Comparison of ENCODE assay signal across 8 cellular contexts in the genomic region with DNA sequence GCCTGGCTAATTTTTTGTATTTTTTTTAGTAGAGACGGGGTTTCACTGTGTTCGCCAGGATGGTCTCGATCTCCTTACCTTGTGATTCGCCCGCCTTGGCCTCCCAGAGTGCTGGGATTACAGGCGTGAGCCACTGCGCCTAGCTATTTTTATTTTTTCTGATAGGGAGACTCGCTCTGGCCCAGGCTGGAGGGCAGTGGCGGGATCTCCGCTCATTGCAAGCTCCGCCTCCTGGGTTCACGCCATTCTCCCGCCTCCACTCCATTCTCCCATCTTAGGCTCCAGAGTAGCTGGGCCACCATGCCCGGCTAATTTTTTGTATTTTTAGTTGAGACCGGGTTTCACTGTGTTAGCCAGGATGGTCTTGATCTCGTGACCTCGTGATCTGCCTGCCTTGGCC. TPM values are rescaled to one million over a fixed set of nuclear protein-coding genes. Genes with fewer than 3 reads are reported as not detected.
DNase-seq lines count a peak whose midpoint lies in the region; ATAC-seq and TF ChIP-seq lines count a peak whose summit lies in the region.
"Not testable (repeated sequence)": the region's sequence is repeated elsewhere in the genome, so short reads cannot be mapped to it uniquely, and the experiment has no call there.

No MANE protein-coding gene starts in this region.

- H3K9me3 Mint-ChIP-seq in CD4-positive, alpha-beta memory T cell; T-cell; activated CD4-positive, alpha-beta memory T cell treated with anti-CD3 and anti-CD28 coated beads for 36 hours; activated T-helper 2 cell treated with anti-CD3 and anti-CD28 coated beads, Interferon-gamma antibody, Interleukin-2, Interleukin-4, amounts not matched to agents 10 μg/mL and 5 μg/mL and 100 μg/mL, durations not matched to agents 14 hours and 24 hours and 36 hours; MCF 10A (ENCODE audit: unreplicated experiment); memory B cell; nephron progenitor cell; stimulated activated naive CD8-positive, alpha-beta T cell treated with anti-CD3 and anti-CD28 coated beads, Interleukin-15, Interleukin-2, amounts not matched to agents 100 ng/mL and 50 ng/mL, for 24 hours: not testable (repeated sequence)

- not testable (repeated sequence) for H3K27me3 Mint-ChIP-seq in CD4-positive, alpha-beta memory T cell; T-cell; activated CD4-positive, alpha-beta memory T cell treated with anti-CD3 and anti-CD28 coated beads for 36 hours; activated T-helper 2 cell treated with anti-CD3 and anti-CD28 coated beads, Interferon-gamma antibody, Interleukin-2, Interleukin-4, amounts not matched to agents 10 μg/mL and 5 μg/mL and 100 μg/mL, durations not matched to agents 14 hours and 24 hours and 36 hours (ENCODE audit: low read depth); MCF 10A (ENCODE audit: insufficient read depth, unreplicated experiment); memory B cell; nephron progenitor cell (ENCODE audit: low read depth, poor library complexity); stimulated activated naive CD8-positive, alpha-beta T cell treated with anti-CD3 and anti-CD28 coated beads, Interleukin-15, Interleukin-2, amounts not matched to agents 100 ng/mL and 50 ng/mL, for 24 hours

- POLR2A ChIA-PET in CD4-positive, alpha-beta memory T cell (lab: Charles Lee; ENCODE audit: partially characterized antibody) = interaction anchor here (1.0 to 1.5 kb wide), 2 partner anchors 16 to 54 kb away, joined by 3 to 4 read pairs; no protein-coding TSS in a partner anchor
- POLR2A ChIA-PET in T-cell (lab: Charles Lee); activated CD4-positive, alpha-beta memory T cell treated with anti-CD3 and anti-CD28 coated beads for 36 hours (lab: Charles Lee); MCF 10A (lab: Yijun Ruan, JAX): not testable (repeated sequence)

- H3K4me3 ChIP-seq in CD4-positive, alpha-beta memory T cell (ENCODE audit: low read length in 2 of 2) = not testable (repeated sequence)

- H3K27ac Mint-ChIP-seq in CD4-positive, alpha-beta memory T cell = peak overlapping the region in 6 of 7 donors; percentile 29 to 86 (median 64)
- H3K27ac Mint-ChIP-seq in T-cell (peak overlapping the region in 1 of 2 donors; percentile 22), nephron progenitor cell (peak overlapping the region; percentile 79)
- not testable (repeated sequence) for H3K27ac Mint-ChIP-seq in activated CD4-positive, alpha-beta memory T cell treated with anti-CD3 and anti-CD28 coated beads for 36 hours; MCF 10A (ENCODE audit: low read depth, unreplicated experiment); memory B cell; stimulated activated naive CD8-positive, alpha-beta T cell treated with anti-CD3 and anti-CD28 coated beads, Interleukin-15, Interleukin-2, amounts not matched to agents 100 ng/mL and 50 ng/mL, for 24 hours
- peak overlapping the region; percentile 49 for H3K27ac Mint-ChIP-seq in activated T-helper 2 cell treated with anti-CD3 and anti-CD28 coated beads, Interferon-gamma antibody, Interleukin-2, Interleukin-4, amounts not matched to agents 10 μg/mL and 5 μg/mL and 100 μg/mL, durations not matched to agents 14 hours and 24 hours and 36 hours

- peaks cover 12 to 18% of the 10 kb centered on the region in 2 donors for H3K36me3 Mint-ChIP-seq in CD4-positive, alpha-beta memory T cell
- H3K36me3 Mint-ChIP-seq in T-cell; memory B cell; stimulated activated naive CD8-positive, alpha-beta T cell treated with anti-CD3 and anti-CD28 coated beads, Interleukin-15, Interleukin-2, amounts not matched to agents 100 ng/mL and 50 ng/mL, for 24 hours (ENCODE audit: low read depth): not testable (repeated sequence)
- peaks cover 14% of the 10 kb centered on the region for H3K36me3 Mint-ChIP-seq in activated CD4-positive, alpha-beta memory T cell treated with anti-CD3 and anti-CD28 coated beads for 36 hours
- peaks cover 27% of the 10 kb centered on the region for H3K36me3 Mint-ChIP-seq in activated T-helper 2 cell treated with anti-CD3 and anti-CD28 coated beads, Interferon-gamma antibody, Interleukin-2, Interleukin-4, amounts not matched to agents 10 μg/mL and 5 μg/mL and 100 μg/mL, durations not matched to agents 14 hours and 24 hours and 36 hours (ENCODE audit: low read depth)
- H3K36me3 Mint-ChIP-seq in MCF 10A (ENCODE audit: insufficient read depth, unreplicated experiment) = peaks cover 58% of the 10 kb centered on the region
- peaks cover 16% of the 10 kb centered on the region for H3K36me3 Mint-ChIP-seq in nephron progenitor cell (ENCODE audit: low read depth)

- H3K4me1 ChIP-seq in CD4-positive, alpha-beta memory T cell (ENCODE audit: insufficient read depth, low read length) = peaks cover 32% of the 10 kb centered on the region

- intact Hi-C loops in CD4-positive, alpha-beta memory T cell (cut with micrococcal nuclease); activated CD4-positive, alpha-beta memory T cell treated with anti-CD3 and anti-CD28 coated beads for 36 hours (cut with micrococcal nuclease); activated T-helper 2 cell treated with anti-CD3 and anti-CD28 coated beads, Interferon-gamma antibody, Interleukin-2, Interleukin-4, amounts not matched to agents 10 μg/mL and 5 μg/mL and 100 μg/mL, durations not matched to agents 14 hours and 24 hours and 36 hours (cut with micrococcal nuclease); MCF 10A (cut with micrococcal nuclease): not testable (repeated sequence)

- H3K4me3 Mint-ChIP-seq in CD4-positive, alpha-beta memory T cell = peak overlapping the region in 3 of 8 donors; percentile 8 to 43 (median 13)
- H3K4me3 Mint-ChIP-seq in T-cell (peak overlapping the region in 2 of 3 donors; percentile 22 to 34), MCF 10A (ENCODE audit: unreplicated experiment) (peak overlapping the region; percentile 57), memory B cell (peak overlapping the region; percentile 43), nephron progenitor cell (peak overlapping the region; percentile 49)
- peak overlapping the region; percentile 26 for H3K4me3 Mint-ChIP-seq in activated CD4-positive, alpha-beta memory T cell treated with anti-CD3 and anti-CD28 coated beads for 36 hours
- H3K4me3 Mint-ChIP-seq in activated T-helper 2 cell treated with anti-CD3 and anti-CD28 coated beads, Interferon-gamma antibody, Interleukin-2, Interleukin-4, amounts not matched to agents 10 μg/mL and 5 μg/mL and 100 μg/mL, durations not matched to agents 14 hours and 24 hours and 36 hours (ENCODE audit: low read depth) = peak overlapping the region; percentile 60
- H3K4me3 Mint-ChIP-seq in stimulated activated naive CD8-positive, alpha-beta T cell treated with anti-CD3 and anti-CD28 coated beads, Interleukin-15, Interleukin-2, amounts not matched to agents 100 ng/mL and 50 ng/mL, for 24 hours = peak overlapping the region; percentile 13

- not testable (repeated sequence) for ATAC-seq in T-cell (replicated peaks in 1 of 4); memory B cell (ENCODE audit: low read depth)

- H3K4me1 Mint-ChIP-seq in CD4-positive, alpha-beta memory T cell = peaks cover 9 to 35% (median 20%) of the 10 kb centered on the region in 4 donors
- peaks cover 9 to 28% (median 22%) of the 10 kb centered on the region in 3 donors for H3K4me1 Mint-ChIP-seq in T-cell
- H3K4me1 Mint-ChIP-seq in activated CD4-positive, alpha-beta memory T cell treated with anti-CD3 and anti-CD28 coated beads for 36 hours (ENCODE audit: low read depth) = peaks cover 20% of the 10 kb centered on the region
- peaks cover 15% of the 10 kb centered on the region for H3K4me1 Mint-ChIP-seq in activated T-helper 2 cell treated with anti-CD3 and anti-CD28 coated beads, Interferon-gamma antibody, Interleukin-2, Interleukin-4, amounts not matched to agents 10 μg/mL and 5 μg/mL and 100 μg/mL, durations not matched to agents 14 hours and 24 hours and 36 hours (ENCODE audit: low read depth)
- not testable (repeated sequence) for H3K4me1 Mint-ChIP-seq in MCF 10A (ENCODE audit: insufficient read depth, unreplicated experiment); memory B cell; nephron progenitor cell; stimulated activated naive CD8-positive, alpha-beta T cell treated with anti-CD3 and anti-CD28 coated beads, Interleukin-15, Interleukin-2, amounts not matched to agents 100 ng/mL and 50 ng/mL, for 24 hours (ENCODE audit: low read depth)

- not testable (repeated sequence) for TF ChIP-seq CTCF in MCF 10A (IDR thresholded peaks at IDR 0.05; ENCODE audit: unreplicated experiment); nephron progenitor cell (IDR thresholded peaks at IDR 0.05)

- H3K36me3 ChIP-seq in CD4-positive, alpha-beta memory T cell (ENCODE audit: insufficient read depth, low read length) = not testable (repeated sequence)

- not testable (repeated sequence) for BruUV-seq in MCF 10A (replicated peaks; lab: Mats Ljungman, UMichigan)

- H3K27me3 ChIP-seq in CD4-positive, alpha-beta memory T cell (ENCODE audit: insufficient read depth, low read length) = not testable (repeated sequence)

- not testable (repeated sequence) for H3K9me3 ChIP-seq in CD4-positive, alpha-beta memory T cell (ENCODE audit: control insufficient read depth in 1 of 2, low read length in 2 of 2)

- CTCF ChIA-PET in CD4-positive, alpha-beta memory T cell (lab: Charles Lee; ENCODE audit: partially characterized antibody); T-cell (lab: Charles Lee); activated CD4-positive, alpha-beta memory T cell treated with anti-CD3 and anti-CD28 coated beads for 36 hours (lab: Charles Lee); MCF 10A (lab: Yijun Ruan, JAX): not testable (repeated sequence)

- DNase-seq in CD4-positive, alpha-beta memory T cell; T-cell; activated CD4-positive, alpha-beta memory T cell treated with anti-CD3 and anti-CD28 coated beads for 36 hours; activated T-helper 2 cell treated with anti-CD3 and anti-CD28 coated beads, Interferon-gamma antibody, Interleukin-2, Interleukin-4, amounts not matched to agents 10 μg/mL and 5 μg/mL and 100 μg/mL, durations not matched to agents 14 hours and 24 hours and 36 hours (ENCODE audit: low spot score); MCF 10A (ENCODE audit: unreplicated experiment); memory B cell (ENCODE audit: low spot score in 2 of 2); nephron progenitor cell: not testable (repeated sequence)

- not testable (repeated sequence) for H3K27ac ChIP-seq in CD4-positive, alpha-beta memory T cell (ENCODE audit: low read depth, low read length)

RNA-seq across cellular contexts. Expression of a gene that starts 1.9 kb away (rescaled TPM):
- 100 to 1,000 TPM; 148 to 162 TPM for total RNA-seq in CD4-positive, alpha-beta memory T cell
- 10 to 100 TPM in 1 of 2 donors, 1 to 10 TPM in 1; 7.2 to 24.0 TPM for polyA plus RNA-seq in CD4-positive, alpha-beta memory T cell
- total RNA-seq in T-cell (100 to 1,000 TPM; 109 to 243 (median 182) TPM), MCF 10A (2022) (43.8 and 54.0 TPM in 2 replicates)
- total RNA-seq in activated CD4-positive, alpha-beta memory T cell treated with anti-CD3 and anti-CD28 coated beads for 36 hours = 10 to 100 TPM; 44.5 to 49.1 TPM
- total RNA-seq in activated T-helper 2 cell treated with anti-CD3 and anti-CD28 coated beads, Interferon-gamma antibody, Interleukin-2, Interleukin-4, amounts not matched to agents 10 μg/mL and 5 μg/mL and 100 μg/mL, durations not matched to agents 14 hours and 24 hours and 36 hours = 58.5 and 63.1 TPM in 2 replicates

RNA-seq across cellular contexts. Expression of a gene that starts 33.5 kb away (rescaled TPM):
- total RNA-seq in CD4-positive, alpha-beta memory T cell = 100 to 1,000 TPM; 123 to 130 TPM
- polyA plus RNA-seq in CD4-positive, alpha-beta memory T cell = 10 to 100 TPM; 29.4 to 48.7 TPM
- 100 to 1,000 TPM in 3 of 5 donors, 10 to 100 TPM in 2; 77.7 to 202 (median 128) TPM for total RNA-seq in T-cell
- 10 to 100 TPM; 29.0 to 30.1 TPM for total RNA-seq in activated CD4-positive, alpha-beta memory T cell treated with anti-CD3 and anti-CD28 coated beads for 36 hours
- 41.9 and 42.9 TPM in 2 replicates for total RNA-seq in activated T-helper 2 cell treated with anti-CD3 and anti-CD28 coated beads, Interferon-gamma antibody, Interleukin-2, Interleukin-4, amounts not matched to agents 10 μg/mL and 5 μg/mL and 100 μg/mL, durations not matched to agents 14 hours and 24 hours and 36 hours
- 35.4 and 38.1 TPM in 2 replicates for total RNA-seq in MCF 10A (2022)

RNA-seq across cellular contexts. Expression of a gene that starts 52.2 kb away (rescaled TPM):
- total RNA-seq in CD4-positive, alpha-beta memory T cell = 10 to 100 TPM; 48.9 to 56.0 TPM
- 10 to 100 TPM; 21.0 to 28.1 TPM for polyA plus RNA-seq in CD4-positive, alpha-beta memory T cell
- total RNA-seq in T-cell (10 to 100 TPM; 45.6 to 68.2 (median 58.0) TPM), MCF 10A (2022) (106 and 107 TPM in 2 replicates)
- total RNA-seq in activated CD4-positive, alpha-beta memory T cell treated with anti-CD3 and anti-CD28 coated beads for 36 hours = 10 to 100 TPM; 56.2 to 57.4 TPM
- total RNA-seq in activated T-helper 2 cell treated with anti-CD3 and anti-CD28 coated beads, Interferon-gamma antibody, Interleukin-2, Interleukin-4, amounts not matched to agents 10 μg/mL and 5 μg/mL and 100 μg/mL, durations not matched to agents 14 hours and 24 hours and 36 hours = 81.8 and 84.5 TPM in 2 replicates
